In the genomic region with DNA sequence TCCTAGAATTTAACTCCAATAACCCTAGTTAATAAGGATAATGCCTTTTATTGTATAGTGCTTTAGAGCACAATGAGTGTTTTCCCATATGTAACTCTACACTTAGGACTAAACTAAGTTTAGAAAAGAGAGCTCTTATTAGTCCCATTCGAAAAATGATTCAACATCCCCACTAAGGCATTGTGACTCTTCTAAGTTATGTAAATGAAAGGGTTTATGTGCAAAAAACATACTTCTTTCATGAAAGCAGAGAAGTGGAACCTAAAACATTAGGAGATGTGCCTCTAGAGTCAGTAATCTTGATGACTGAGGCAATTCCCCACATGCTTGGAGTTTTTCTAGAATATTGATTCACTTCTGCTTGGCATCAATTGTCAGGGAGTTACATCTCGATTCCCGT, we compare ENCODE assay signal across 35 cellular contexts.
"Had no signal": no experiment of that assay in that cellular context is flagged by ENCODE, and none has a peak within 500 bp of the region (broad histone marks: within the 10 kb centered on the region; RNA-seq: fewer than 3 reads in every experiment).

No MANE protein-coding gene starts in this region.

- DNase-seq: Karpas-422, Kasumi-1, KG1, MG63, MM.1S, MV-4-11, NCI-H1048, NCI-H1092, NCI-H1092 treated with DMSO at 0.1 percent for 48 hours, NCI-H1105, NCI-H1105 treated with DMSO at 0.1 percent for 48 hours, NCI-H1417, NCI-H1417 treated with DMSO at 0.1 percent for 48 hours, NCI-H1436, NCI-H1436 treated with DMSO at 0.1 percent for 48 hours, NCI-H146, NCI-H1694, NCI-H1694 treated with DMSO at 0.1 percent for 48 hours, NCI-H187, NCI-H187 treated with DMSO at 0.1 percent for 48 hours, NCI-H1930, NCI-H2029, NCI-H2029 treated with DMSO at 0.1 percent for 48 hours, NCI-H2081, NCI-H2081 treated with DMSO at 0.1 percent for 48 hours, NCI-H2107, NCI-H2171, NCI-H2171 treated with DMSO at 0.1 percent for 48 hours, NCI-H2227 treated with DMSO at 0.1 percent for 48 hours, NCI-H226, NCI-H345, NCI-H446, NCI-H446 treated with DMSO at 0.1 percent for 48 hours, NCI-H510A, NCI-H510A treated with DMSO at 0.1 percent for 48 hours had no signal
